ENCODE assay signal across 18 cellular contexts in genomic region chr10:87546971-87547413, GRCh38. TPM values are rescaled to one million over a fixed set of nuclear protein-coding genes. Genes with fewer than 3 reads are reported as not detected.
DNase-seq lines count a peak whose midpoint lies in the region; ATAC-seq and TF ChIP-seq lines count a peak whose summit lies in the region.
"Had no signal": no experiment of that assay in that cellular context is flagged by ENCODE, and none has a peak within 500 bp of the region (broad histone marks: within the 10 kb centered on the region; RNA-seq: fewer than 3 reads in every experiment).

No MANE protein-coding gene starts in this region.

- H3K4me2 ChIP-seq in smooth muscle cell (no peak overlapping the region), mammary epithelial cell (ENCODE audit: insufficient read depth, low read depth, low read length) (no peak overlapping the region)

- DNase-seq in EL (peak; percentile 57), OCI-M1 (lab: John Stamatoyannopoulos, UW) (peak; percentile 63), fibroblast of pulmonary artery (ENCODE audit: low read depth) (peak; percentile 38), smooth muscle cell (lab: John Stamatoyannopoulos, UW; ENCODE audit: unreplicated experiment) (no peak), sigmoid colon (no peak), mammary epithelial cell (no peak)
- DNase-seq in effector CD4-positive, alpha-beta T cell: no peak
- DNase-seq: activated naive CD8-positive, alpha-beta T cell treated with anti-CD3 and anti-CD28 coated beads for 36 hours; activated T-cell treated with anti-CD3 and anti-CD28 coated beads, Interleukin-2, amount 50 U/mL, for 48 hours; cerebellar nuclear complex; DND-41; heart left ventricle; NCI-H2081 treated with DMSO at 0.1 percent for 48 hours; NCI-H526; Peyer's patch; stimulated activated naive CD8-positive, alpha-beta T cell treated with anti-CD3 and anti-CD28 coated beads, Interleukin-15, Interleukin-2, amounts not matched to agents 100 U/mL and 50 U/mL, for 24 hours had no signal

- H3K4me3 ChIP-seq in fibroblast of pulmonary artery (replicated peaks; ENCODE audit: low read depth, low read length): no peak overlapping the region
- H3K4me3 ChIP-seq in smooth muscle cell: no peak overlapping the region
- H3K4me3 ChIP-seq in sigmoid colon: no peak overlapping the region
- no peak overlapping the region for H3K4me3 ChIP-seq in mammary epithelial cell (replicated peaks in 1 of 3; ENCODE audit: insufficient read depth in 1 of 3, low read depth in 2 of 3, low read length in 3 of 3)
- H3K4me3 ChIP-seq: heart left ventricle, ovary, Peyer's patch had no signal

- H3F3A ChIP-seq in smooth muscle cell (ENCODE audit: low read depth): peaks cover 16% of the 10 kb centered on the region

- H4K20me1 ChIP-seq in smooth muscle cell (ENCODE audit: low read depth) (peaks cover 39% of the 10 kb centered on the region), mammary epithelial cell (ENCODE audit: insufficient read depth, low read length) (no peaks in the 10 kb centered on the region)

- H3K4me1 ChIP-seq in smooth muscle cell (ENCODE audit: low read depth) (peaks cover 23% of the 10 kb centered on the region), sigmoid colon (no peaks in the 10 kb centered on the region), mammary epithelial cell (ENCODE audit: insufficient read depth, low read length) (no peaks in the 10 kb centered on the region)
- H3K4me1 ChIP-seq: Peyer's patch had no signal

- dilution Hi-C loops in mammary epithelial cell (cut with HindIII; ENCODE audit: low sequenced_read_pairs): no loop called here

- TF ChIP-seq POLR2A in sigmoid colon (IDR thresholded peaks at IDR 0.05): no peak

- intact Hi-C loops in sigmoid colon (cut with DNase I) (no loop called here), mammary epithelial cell (cut with micrococcal nuclease) (no loop called here)

- in situ Hi-C loops in mammary epithelial cell (cut with MboI; ENCODE audit: low sequenced_read_pairs in 2 of 2): loop anchor here (25.0 kb wide), 1 partner anchor 190 kb away; no protein-coding TSS in a partner anchor

- H3K27ac ChIP-seq in smooth muscle cell (ENCODE audit: low read depth) (peak overlapping the region; percentile 2), sigmoid colon (peak overlapping the region in 1 of 4 donors; percentile 28), mammary epithelial cell (ENCODE audit: insufficient read depth, low read depth, low read length) (no peak overlapping the region)
- H3K27ac ChIP-seq: ovary, Peyer's patch had no signal

- H3K27me3 ChIP-seq in smooth muscle cell (ENCODE audit: low read depth): no peaks in the 10 kb centered on the region
- H3K27me3 ChIP-seq in sigmoid colon: no peaks in the 10 kb centered on the region
- no peaks in the 10 kb centered on the region for H3K27me3 ChIP-seq in mammary epithelial cell (ENCODE audit: insufficient read depth, low read length)
- H3K27me3 ChIP-seq: heart left ventricle, ovary, Peyer's patch had no signal

- 97% methylated on average over 2 of the region's 2 CpGs for WGBS in smooth muscle cell (ENCODE audit: low lambda C conversion rate)
- 85 to 90% methylated on average over 2 of the region's 2 CpGs for WGBS in sigmoid colon, 2 donors
- 100% methylated on average over 2 of the region's 2 CpGs for WGBS in mammary epithelial cell (ENCODE audit: low coverage, missing lambda C conversion rate)

- peaks cover 8% of the 10 kb centered on the region for H3K79me2 ChIP-seq in smooth muscle cell (ENCODE audit: low read depth)
- H3K79me2 ChIP-seq in mammary epithelial cell (ENCODE audit: insufficient read depth, low read length): no peaks in the 10 kb centered on the region

- H2AFZ ChIP-seq in smooth muscle cell (ENCODE audit: low read depth) (no peak overlapping the region), mammary epithelial cell (ENCODE audit: low read depth, low read length) (no peak overlapping the region)

- H3K36me3 ChIP-seq in smooth muscle cell (ENCODE audit: low read depth) (peaks cover 3% of the 10 kb centered on the region), sigmoid colon (peaks cover 0 to 21% (median 7%) of the 10 kb centered on the region in 4 donors), mammary epithelial cell (ENCODE audit: insufficient read depth, low read length) (no peaks in the 10 kb centered on the region)
- H3K36me3 ChIP-seq: ovary had no signal

- no peak for ATAC-seq in HG03097 (IDR thresholded peaks at IDR 0.05; ENCODE audit: low FRiP score, unreplicated experiment)
- ATAC-seq: heart left ventricle had no signal

- TF ChIP-seq CTCF in fibroblast of pulmonary artery (IDR thresholded peaks at IDR 0.05; ENCODE audit: low read length, missing control alignments) (no peak), smooth muscle cell (IDR thresholded peaks at IDR 0.05; ENCODE audit: borderline replicate concordance, insufficient read depth, poor library complexity, severe bottlenecking) (no peak), sigmoid colon (IDR thresholded peaks at IDR 0.05) (no peak), mammary epithelial cell (conservative IDR thresholded peaks at IDR 0.05 in 1 of 2, IDR thresholded peaks at IDR 0.05 in 1 of 2; ENCODE audit: extremely low read depth in 1 of 2, insufficient read depth in 1 of 2, low read depth in 1 of 2, low read length in 2 of 2) (no peak)

- no peak for TF ChIP-seq EP300 in sigmoid colon (IDR thresholded peaks at IDR 0.05)

- no peaks in the 10 kb centered on the region for H3K9me3 ChIP-seq in smooth muscle cell (replicated peaks; ENCODE audit: low read depth)
- H3K9me3 ChIP-seq in sigmoid colon: peaks cover 0 to 6% (median 0%) of the 10 kb centered on the region in 4 donors
- peaks cover 2% of the 10 kb centered on the region for H3K9me3 ChIP-seq in mammary epithelial cell (replicated peaks; ENCODE audit: insufficient read depth, low read length)

- no TSS peak for BruUV-seq in mammary epithelial cell (replicated peaks; lab: Mats Ljungman, UMichigan)

- CTCF ChIA-PET in mammary epithelial cell (lab: Charles Lee; ENCODE audit: low non-redundant PET): no interaction called here

- H3K9ac ChIP-seq in smooth muscle cell (ENCODE audit: low read depth) (no peak overlapping the region), mammary epithelial cell (ENCODE audit: insufficient read depth, low read length) (no peak overlapping the region)

RNA-seq across cellular contexts. Expression of gene MINPP1, which starts 42.3 kb away (rescaled TPM):
- total RNA-seq in smooth muscle cell (31.7 and 41.3 TPM in 2 replicates), sigmoid colon (10 to 100 TPM in 3 of 4 donors, 1 to 10 TPM in 1; 9.2 to 20.9 (median 11.0) TPM), mammary epithelial cell (10 to 100 TPM; 17.9 to 32.8 TPM)
- polyA plus RNA-seq in smooth muscle cell (20.3 and 24.5 TPM in 2 replicates), sigmoid colon (10 to 100 TPM in 2 of 3 donors, 1 to 10 TPM in 1; 4.2 to 15.1 (median 14.1) TPM), mammary epithelial cell (9.6 TPM)
- 2.3 TPM for polyA minus RNA-seq in mammary epithelial cell

Comparison
In these comparisons a context has a peak if more than half of its experiments do, and no peak if none do; other contexts are left out.
1. DNase-seq: peak in EL (single experiment), OCI-M1 (single experiment) and fibroblast of pulmonary artery (single experiment); none in smooth muscle cell (single experiment), sigmoid colon (single experiment), effector CD4-positive, alpha-beta T cell (single experiment) and mammary epithelial cell (single experiment).